8 cellular contexts compared by ENCODE assay signal in genomic region chr12:4857472-4858291, GRCh38. TPM values are rescaled to one million over a fixed set of nuclear protein-coding genes. Genes with fewer than 3 reads are reported as not detected.
DNase-seq lines count a peak whose midpoint lies in the region; ATAC-seq and TF ChIP-seq lines count a peak whose summit lies in the region.

No MANE protein-coding gene starts in this region.

- H3K9me3 ChIP-seq in colonic mucosa (no peaks in the 10 kb centered on the region), left lung (no peaks in the 10 kb centered on the region)

- H3K4me3 ChIP-seq in colonic mucosa = peak overlapping the region; percentile 4
- no peak overlapping the region for H3K4me3 ChIP-seq in left lung

- H3K27ac ChIP-seq in colonic mucosa (no peak overlapping the region), left lung (no peak overlapping the region)

- ATAC-seq in HG03378 (IDR thresholded peaks at IDR 0.05; ENCODE audit: unreplicated experiment) (peak; percentile 58), left lung (peak; percentile 94), HG02852 (IDR thresholded peaks at IDR 0.05; ENCODE audit: unreplicated experiment) (no peak)

- H3K36me3 ChIP-seq in colonic mucosa = no peaks in the 10 kb centered on the region
- H3K36me3 ChIP-seq in left lung = no peaks in the 10 kb centered on the region

- TF ChIP-seq CTCF in GM12874 (IDR thresholded peaks at IDR 0.05; ENCODE audit: insufficient read depth, low read depth, low read length) = peak; percentile 89
- peak; percentile 87 for TF ChIP-seq CTCF in colonic mucosa (IDR thresholded peaks at IDR 0.05)
- TF ChIP-seq CTCF in left lung (IDR thresholded peaks at IDR 0.05) = peak; percentile 86 to 96

- H3K27me3 ChIP-seq in colonic mucosa = no peaks in the 10 kb centered on the region
- peaks cover 0 to 65% of the 10 kb centered on the region in 2 donors for H3K27me3 ChIP-seq in left lung

- intact Hi-C loops in colonic mucosa (cut with DNase I) = loop anchor here (2.0 to 10.0 kb wide), 2 partner anchors 145 to 227 kb away; no protein-coding TSS in a partner anchor
- intact Hi-C loops in left lung (cut with DNase I) = loop anchor here in 1 of 2 donors (5.0 kb wide), 1 partner anchor 145 kb away; no protein-coding TSS in a partner anchor

- no peak overlapping the region for H3K9ac ChIP-seq in colonic mucosa (ENCODE audit: low read depth in 2 of 2, low read length in 2 of 2)

- DNase-seq in NCI-H510A (lab: John Stamatoyannopoulos, UW) (peak; percentile 5), colonic mucosa (peak; percentile 80), left lung (peak in 1 of 2 donors; percentile 47)
- peak; percentile 86 for DNase-seq in activated CD4-positive, alpha-beta T cell treated with anti-CD3 and anti-CD28 coated beads for 48 hours
- peak; percentile 59 to 71 for DNase-seq in stimulated activated CD4-positive, alpha-beta T cell treated with anti-CD3 and anti-CD28 coated beads, Interleukin-4, amount 100 ng/mL, for 4 hours

- H3K4me1 ChIP-seq in colonic mucosa = peaks cover 3% of the 10 kb centered on the region
- H3K4me1 ChIP-seq in left lung = peaks cover 6 to 8% of the 10 kb centered on the region in 2 donors

RNA-seq across cellular contexts. Expression of gene KCNA1, which starts 52.0 kb away (rescaled TPM):
- total RNA-seq in colonic mucosa (under 1 TPM in 1 of 2 donors, not detected in 1; 0.61 TPM), left lung (under 1 TPM; 0.08 to 0.09 TPM)
